Comparison of ENCODE assay signal across 18 cellular contexts in genomic region chr1:162590101-162590500, GRCh38. TPM values are rescaled to one million over a fixed set of nuclear protein-coding genes. Genes with fewer than 3 reads are reported as not detected.
DNase-seq lines count a peak whose midpoint lies in the region; TF ChIP-seq lines count a peak whose summit lies in the region.
"Had no signal": no experiment of that assay in that cellular context is flagged by ENCODE, and none has a peak within 500 bp of the region (broad histone marks: within the 10 kb centered on the region; RNA-seq: fewer than 3 reads in every experiment).

No MANE protein-coding gene starts in this region.

- TF ChIP-seq POLR2A in esophagus squamous epithelium (IDR thresholded peaks at IDR 0.05): no peak

- H3K9ac ChIP-seq in GM23248 (no peak overlapping the region), MM.1S (ENCODE audit: low read length) (no peak overlapping the region)
- H3K9ac ChIP-seq: BLaER1 treated with 17β-estradiol and CSF1 and Interleukin-3, amounts not matched to agents 10 nM and 100 nM had no signal

- no peak for TF ChIP-seq CTCF in MM.1S (IDR thresholded peaks at IDR 0.05; ENCODE audit: low read length)
- TF ChIP-seq CTCF in esophagus squamous epithelium (IDR thresholded peaks at IDR 0.05): no peak

- no peaks in the 10 kb centered on the region for H3K4me1 Mint-ChIP-seq in CD4-positive, alpha-beta memory T cell
- H3K4me1 Mint-ChIP-seq: B cell, GM23338 had no signal

- in situ Hi-C loops in GM23248 (cut with MboI) (no loop called here), SK-MEL-5 (cut with HindIII; ENCODE audit: low pct_unique_long_range_greater_than_20kb, low sequenced_read_pairs) (no loop called here)

- 97 to 99% methylated on average over 3 of the region's 3 CpGs for WGBS in GM23248 (ENCODE audit: low coverage in 1 of 2, low lambda C conversion rate in 2 of 2, missing lambda C conversion rate in 2 of 2), 2 experiments
- 81 to 94% methylated on average over 3 of the region's 3 CpGs for WGBS in esophagus squamous epithelium, 2 donors

- H3K4me3 ChIP-seq in GM23248: no peak overlapping the region
- no peak overlapping the region; the same call in 1 of the 2 replicates for H3K4me3 ChIP-seq in MM.1S (ENCODE audit: low read length)
- no peak overlapping the region for H3K4me3 ChIP-seq in CD4-positive, alpha-beta memory T cell (ENCODE audit: low read length in 2 of 2)
- no peak overlapping the region for H3K4me3 ChIP-seq in esophagus squamous epithelium
- H3K4me3 ChIP-seq: BLaER1 treated with 17β-estradiol and CSF1 and Interleukin-3, amounts not matched to agents 10 nM and 100 nM; GM12878; GM23338; K562 had no signal

- peaks cover 47 to 50% of the 10 kb centered on the region in 2 donors for H3K36me3 Mint-ChIP-seq in CD4-positive, alpha-beta memory T cell

- peak overlapping the region in 1 of 7 donors; percentile 8 for H3K27ac Mint-ChIP-seq in CD4-positive, alpha-beta memory T cell
- H3K27ac Mint-ChIP-seq: B cell, GM23338 had no signal

- H3K27me3 Mint-ChIP-seq in CD4-positive, alpha-beta memory T cell: no peaks in the 10 kb centered on the region
- H3K27me3 Mint-ChIP-seq: B cell had no signal

- H3K4me3 Mint-ChIP-seq in CD4-positive, alpha-beta memory T cell: no peak overlapping the region
- H3K4me3 Mint-ChIP-seq: B cell, GM23338 had no signal

- no peak overlapping the region for H3K4me2 ChIP-seq in GM23248 (ENCODE audit: unreplicated experiment)
- H3K4me2 ChIP-seq in MM.1S (ENCODE audit: low read depth, low read length): peak overlapping the region; percentile 27
- H3K4me2 ChIP-seq: BLaER1 treated with 17β-estradiol and CSF1 and Interleukin-3, amounts not matched to agents 10 nM and 100 nM; GM23338 had no signal

- H3K79me2 ChIP-seq in GM23248 (ENCODE audit: insufficient read depth): peaks cover 93% of the 10 kb centered on the region
- peaks cover 27% of the 10 kb centered on the region for H3K79me2 ChIP-seq in MM.1S (ENCODE audit: low read length)

- H2AFZ ChIP-seq in GM23248 (no peak overlapping the region), MM.1S (ENCODE audit: low read length) (no peak overlapping the region)
- H2AFZ ChIP-seq: GM23338 had no signal

- CTCF ChIA-PET in CD4-positive, alpha-beta memory T cell (lab: Charles Lee; ENCODE audit: partially characterized antibody): no interaction called here

- no peaks in the 10 kb centered on the region for H3K9me2 ChIP-seq in GM23248 (ENCODE audit: insufficient read depth)
- no peaks in the 10 kb centered on the region for H3K9me2 ChIP-seq in MM.1S (replicated peaks; ENCODE audit: insufficient read depth, low read length)

- H3K9me3 Mint-ChIP-seq in CD4-positive, alpha-beta memory T cell: no peaks in the 10 kb centered on the region
- H3K9me3 Mint-ChIP-seq: GM23338 had no signal

- H3K9me3 ChIP-seq in GM23248 (ENCODE audit: low read depth) (no peaks in the 10 kb centered on the region), MM.1S (replicated peaks; ENCODE audit: insufficient read depth, low read length) (no peaks in the 10 kb centered on the region), esophagus squamous epithelium (no peaks in the 10 kb centered on the region)
- H3K9me3 ChIP-seq in CD4-positive, alpha-beta memory T cell (ENCODE audit: control insufficient read depth in 1 of 2, low read length in 2 of 2): no peaks in the 10 kb centered on the region
- H3K9me3 ChIP-seq: BLaER1 treated with 17β-estradiol and CSF1 and Interleukin-3, amounts not matched to agents 10 nM and 100 nM had no signal

- no peaks in the 10 kb centered on the region for H3K27me3 ChIP-seq in GM23248 (replicated peaks; ENCODE audit: insufficient read depth)
- no peaks in the 10 kb centered on the region for H3K27me3 ChIP-seq in MM.1S (replicated peaks; ENCODE audit: insufficient read depth, low read length)
- no peaks in the 10 kb centered on the region for H3K27me3 ChIP-seq in CD4-positive, alpha-beta memory T cell (ENCODE audit: insufficient read depth, low read length)
- no peaks in the 10 kb centered on the region for H3K27me3 ChIP-seq in esophagus squamous epithelium
- H3K27me3 ChIP-seq: BLaER1 treated with 17β-estradiol and CSF1 and Interleukin-3, amounts not matched to agents 10 nM and 100 nM had no signal

- intact Hi-C loops in CD4-positive, alpha-beta memory T cell (cut with micrococcal nuclease): no loop called here
- intact Hi-C loops in esophagus squamous epithelium (cut with DNase I): no loop called here

- H3F3A ChIP-seq in GM23248 (ENCODE audit: insufficient read depth): peaks cover 96% of the 10 kb centered on the region
- peaks cover 41% of the 10 kb centered on the region for H3F3A ChIP-seq in MM.1S (ENCODE audit: insufficient read depth, low read length)

- peaks cover 6% of the 10 kb centered on the region; the same call in 1 of the 2 replicates for H3K4me1 ChIP-seq in GM23248 (ENCODE audit: insufficient read depth)
- H3K4me1 ChIP-seq in MM.1S (ENCODE audit: low read length): peaks cover 48% of the 10 kb centered on the region
- no peaks in the 10 kb centered on the region for H3K4me1 ChIP-seq in CD4-positive, alpha-beta memory T cell (ENCODE audit: insufficient read depth, low read length)
- H3K4me1 ChIP-seq in esophagus squamous epithelium: peaks cover 0 to 17% (median 0%) of the 10 kb centered on the region in 3 donors
- H3K4me1 ChIP-seq: BLaER1 treated with 17β-estradiol and CSF1 and Interleukin-3, amounts not matched to agents 10 nM and 100 nM had no signal

- no peaks in the 10 kb centered on the region for H4K20me1 ChIP-seq in GM23248 (ENCODE audit: insufficient read depth)
- no peaks in the 10 kb centered on the region for H4K20me1 ChIP-seq in MM.1S (ENCODE audit: insufficient read depth, low read length)
- H4K20me1 ChIP-seq: BLaER1 treated with 17β-estradiol and CSF1 and Interleukin-3, amounts not matched to agents 10 nM and 100 nM had no signal

- POLR2A ChIA-PET in CD4-positive, alpha-beta memory T cell (lab: Charles Lee; ENCODE audit: partially characterized antibody): no interaction called here

- H3K27ac ChIP-seq in GM23248 (0 out of 2 replicates have a peak overlapping the region, but pooled peaks have one; percentile 22), MM.1S (ENCODE audit: low read length) (peak overlapping the region; percentile 40; the same call in 1 of the 2 replicates), esophagus squamous epithelium (no peak overlapping the region)
- H3K27ac ChIP-seq in CD4-positive, alpha-beta memory T cell (ENCODE audit: low read depth, low read length): no peak overlapping the region
- H3K27ac ChIP-seq: BLaER1 treated with 17β-estradiol and CSF1 and Interleukin-3, amounts not matched to agents 10 nM and 100 nM; HL-60 had no signal

- DNase-seq in GM23248: no peak
- peak; percentile 71 for DNase-seq in MM.1S
- DNase-seq in SK-MEL-5 (ENCODE audit: low read depth, low spot score): peak; percentile 92
- peak; percentile 92 for DNase-seq in foreskin melanocyte
- DNase-seq in kidney tubule cell (ENCODE audit: low spot score): no peak
- no peak for DNase-seq in anterior cingulate cortex (lab: John Stamatoyannopoulos, UW)
- no peak for DNase-seq in CD4-positive, alpha-beta memory T cell
- DNase-seq in esophagus squamous epithelium (lab: John Stamatoyannopoulos, UW): no peak
- DNase-seq: DND-41, EL, HCEC 1CT, IMR-90 had no signal

- peaks cover 96% of the 10 kb centered on the region for H3K36me3 ChIP-seq in GM23248 (ENCODE audit: low read depth)
- no peaks in the 10 kb centered on the region for H3K36me3 ChIP-seq in MM.1S (replicated peaks; ENCODE audit: insufficient read depth, low read length)
- H3K36me3 ChIP-seq in CD4-positive, alpha-beta memory T cell (ENCODE audit: insufficient read depth, low read length): peaks cover 16% of the 10 kb centered on the region
- H3K36me3 ChIP-seq in esophagus squamous epithelium: peaks cover 4 to 94% (median 18%) of the 10 kb centered on the region in 3 donors

RNA-seq across cellular contexts. Expression of gene UAP1, which starts 28.6 kb away (rescaled TPM):
- 406 and 457 TPM in 2 replicates for total RNA-seq in GM23248 (2014; rRNA removed; shearing (Covaris generic))
- polyA plus RNA-seq in GM23248 (2016; fragmentation: Nextera tagmentation; extraction: Ambion mirVana): 524 and 534 TPM in 2 replicates
- 33.9 and 38.3 TPM in 2 replicates for total RNA-seq in SK-MEL-5 (2014; rRNA removed; shearing (Covaris generic))
- polyA plus RNA-seq in SK-MEL-5 (2015; cell fraction: cytosol; rRNA removed): 17.7 and 28.1 TPM in 2 replicates
- polyA plus RNA-seq in SK-MEL-5 (2015; cell fraction: nucleus; rRNA removed): 17.4 and 25.1 TPM in 2 replicates
- total RNA-seq in CD4-positive, alpha-beta memory T cell: 10 to 100 TPM; 21.5 to 22.7 TPM
- 10 to 100 TPM; 24.6 to 33.7 TPM for polyA plus RNA-seq in CD4-positive, alpha-beta memory T cell
- 10 to 100 TPM; 36.4 to 64.3 (median 49.3) TPM for total RNA-seq in esophagus squamous epithelium

RNA-seq across cellular contexts. Expression of gene DDR2, which starts 42.2 kb away (rescaled TPM):
- total RNA-seq in GM23248 (2014; rRNA removed; shearing (Covaris generic)): 194 and 196 TPM in 2 replicates
- 94.7 and 96.1 TPM in 2 replicates for polyA plus RNA-seq in GM23248 (2016; fragmentation: Nextera tagmentation; extraction: Ambion mirVana)
- total RNA-seq in SK-MEL-5 (2014; rRNA removed; shearing (Covaris generic)): 31.2 and 32.8 TPM in 2 replicates
- polyA plus RNA-seq in SK-MEL-5 (2015; cell fraction: cytosol; rRNA removed): 34.9 and 48.6 TPM in 2 replicates
- 53.8 and 55.6 TPM in 2 replicates for polyA plus RNA-seq in SK-MEL-5 (2015; cell fraction: nucleus; rRNA removed)
- under 1 TPM; 0.47 to 0.53 TPM for total RNA-seq in CD4-positive, alpha-beta memory T cell
- under 1 TPM in 1 of 2 donors, not detected in 1; 0.18 TPM for polyA plus RNA-seq in CD4-positive, alpha-beta memory T cell
- 10 to 100 TPM in 2 of 4 donors, 1 to 10 TPM in 2; 1.5 to 88.1 (median 15.9) TPM for total RNA-seq in esophagus squamous epithelium

Comparison
In these comparisons a context has a peak if more than half of its experiments do, and no peak if none do; other contexts are left out.
1. DNase-seq: peak in MM.1S (single experiment), SK-MEL-5 (single experiment) and foreskin melanocyte (single experiment); none in GM23248 (single experiment), kidney tubule cell (single experiment), anterior cingulate cortex (0 of 58), CD4-positive, alpha-beta memory T cell (0 of 5) and esophagus squamous epithelium (single experiment).
2. H3K27ac ChIP-seq: peak in GM23248 (single experiment) and MM.1S (single experiment); none in CD4-positive, alpha-beta memory T cell (single experiment) and esophagus squamous epithelium (0 of 4).